8 cellular contexts compared by ENCODE assay signal in genomic region chr9:133347985-133348762, GRCh38. TPM values are rescaled to one million over a fixed set of nuclear protein-coding genes. Genes with fewer than 3 reads are reported as not detected.
DNase-seq lines count a peak whose midpoint lies in the region; ATAC-seq, FAIRE-seq and TF ChIP-seq lines count a peak whose summit lies in the region.

TSS of gene MED22 (minus strand) at chr9:133348131. CDS start at chr9:133346662, 1,469 bp downstream.
TSS of gene RPL7A (plus strand) at chr9:133348218. CDS start at chr9:133348244, 26 bp downstream.

- H3K9me3 ChIP-seq in right cardiac atrium (ENCODE audit: control insufficient read depth, low read length), result no peaks in the 10 kb centered on the region
- H3K9me3 ChIP-seq in uterus, result no peaks in the 10 kb centered on the region

- TF ChIP-seq CTCF in uterus (IDR thresholded peaks at IDR 0.05), result peak in 3 of 4 experiments; percentile 16 to 28 (median 24)

- intact Hi-C loops in T-helper 2 cell treated with Interferon-gamma antibody and Interleukin-4, amounts not matched to agents 100 ng/mL and 5 ng/mL, for 36 hours (cut with micrococcal nuclease), result loop anchor here (1.0 kb wide), 4 partner anchors 8 to 28 kb away; partner anchors contain the start of genes STKLD1, SURF1, SURF2 and SURF4
- intact Hi-C loops in right cardiac atrium (cut with DNase I) (no loop called here), uterus (cut with DNase I; ENCODE audit: low total_unique reads) (no loop called here)

- peak; percentile 86 for FAIRE-seq in GM12892 (lab: Jason Lieb, UNC)

- peaks cover 11% of the 10 kb centered on the region for H3K4me1 ChIP-seq in right cardiac atrium (ENCODE audit: control insufficient read depth, insufficient read depth, low read length)
- peaks cover 0 to 15% of the 10 kb centered on the region in 2 donors for H3K4me1 ChIP-seq in uterus

- under 1% methylated on average over 66 of the region's 66 CpGs for WGBS in right cardiac atrium

- H3K4me3 ChIP-seq in right cardiac atrium (ENCODE audit: low read length) (peak within 1 kb of the TSS; percentile 77), uterus (peak within 1 kb of the TSS; percentile 64 to 93)

- H3K27me3 ChIP-seq in right cardiac atrium (ENCODE audit: control insufficient read depth, insufficient read depth) (no peaks in the 10 kb centered on the region), uterus (no peaks in the 10 kb centered on the region)

- DNase-seq in GM12892 (ENCODE audit: insufficient read length), result peak; percentile 84
- DNase-seq in NCI-H1930 (lab: John Stamatoyannopoulos, UW), result peak; percentile 86 to 91
- peak; percentile 32 to 93 (median 84) for DNase-seq in anterior cingulate cortex (lab: John Stamatoyannopoulos, UW)
- peak; percentile 94 to 98 (median 95) for DNase-seq in right cardiac atrium
- peak; percentile 94 for DNase-seq in putamen (ENCODE audit: low spot score)
- peak; percentile 94 to 97 for DNase-seq in uterus

- H3K36me3 ChIP-seq in uterus, result no peaks in the 10 kb centered on the region

- peak; percentile 99 for TF ChIP-seq POLR2A in GM12892 (IDR thresholded peaks at IDR 0.05; ENCODE audit: low read depth, low read length)
- peak; percentile 63 to 82 for TF ChIP-seq POLR2A in uterus (IDR thresholded peaks at IDR 0.05)

- ATAC-seq in HG02885 (IDR thresholded peaks at IDR 0.05; ENCODE audit: poor library complexity, unreplicated experiment), result peak; percentile 71
- ATAC-seq in right cardiac atrium, result peak; percentile 91 to 92

- H3K27ac ChIP-seq in right cardiac atrium (ENCODE audit: low read length), result peak within 1 kb of the TSS; percentile 76
- H3K27ac ChIP-seq in uterus, result peak within 1 kb of the TSS; percentile 76 to 91

RNA-seq across cellular contexts. Expression of gene MED22, which starts in this region (rescaled TPM):
- polyA plus RNA-seq in GM12892 (2012; ENCODE audit: missing spikeins), result 10.1 TPM
- total RNA-seq in T-helper 2 cell treated with Interferon-gamma antibody and Interleukin-4, amounts not matched to agents 100 ng/mL and 5 ng/mL, for 36 hours, result 27.0 and 27.9 TPM in 2 replicates
- 10 to 100 TPM; 19.0 to 22.7 (median 20.6) TPM for total RNA-seq in right cardiac atrium
- polyA plus RNA-seq in right cardiac atrium, result 15.2 TPM
- total RNA-seq in uterus, result 10 to 100 TPM in 3 of 4 donors, 1 to 10 TPM in 1; 10.0 to 41.0 (median 30.9) TPM

RNA-seq across cellular contexts. Expression of gene RPL7A, which starts in this region (rescaled TPM):
- 4,474 TPM for polyA plus RNA-seq in GM12892 (2012; ENCODE audit: missing spikeins)
- total RNA-seq in T-helper 2 cell treated with Interferon-gamma antibody and Interleukin-4, amounts not matched to agents 100 ng/mL and 5 ng/mL, for 36 hours, result 2,139 and 2,222 TPM in 2 replicates
- total RNA-seq in right cardiac atrium (1,000 to 10,000 TPM in 3 of 4 donors, 100 to 1,000 TPM in 1; 973 to 1,213 (median 1,047) TPM), uterus (1,000 to 10,000 TPM; 1,745 to 3,005 (median 2,502) TPM)
- polyA plus RNA-seq in right cardiac atrium, result 1,455 TPM

Comparison
In these comparisons a context has a peak if more than half of its experiments do, and no peak if none do; other contexts are left out.
1. Peak in every context shown above with its lines: DNase-seq, ATAC-seq, H3K4me3 ChIP-seq and H3K27ac ChIP-seq.